19 cellular contexts compared by ENCODE assay signal in genomic region chr13:95360464-95361097, GRCh38.
"Had no signal": no experiment of that assay in that cellular context is flagged by ENCODE, and none has a peak within 500 bp of the region (broad histone marks: within the 10 kb centered on the region; RNA-seq: fewer than 3 reads in every experiment).

No MANE protein-coding gene starts in this region.

- H3K4me3 ChIP-seq: heart right ventricle, left lung, testis had no signal

- H3K36me3 ChIP-seq: heart right ventricle, left lung had no signal

- H3K9me3 ChIP-seq: testis had no signal

- H3K27ac ChIP-seq: heart right ventricle, left lung, testis, VCaP had no signal

- H3K27me3 Mint-ChIP-seq: stimulated activated naive CD8-positive, alpha-beta T cell treated with anti-CD3 and anti-CD28 coated beads, Interleukin-15, amount 100 ng/mL, for 72 hours had no signal

- H3K36me3 Mint-ChIP-seq: memory B cell had no signal

- ATAC-seq: activated CD8-positive, alpha-beta T cell treated with anti-CD3 and anti-CD28 coated beads for 36 hours; activated naive CD8-positive, alpha-beta T cell treated with anti-CD3 and anti-CD28 coated beads, Interleukin-2, amount 50 U/mL, for 24 hours; effector memory CD8-positive, alpha-beta T cell; heart right ventricle; left lung; stimulated activated naive CD8-positive, alpha-beta T cell treated with anti-CD3 and anti-CD28 coated beads, Interleukin-15, amount 100 ng/mL, for 72 hours had no signal

- H3K9me3 Mint-ChIP-seq: activated naive CD8-positive, alpha-beta T cell treated with anti-CD3 and anti-CD28 coated beads, Interleukin-2, amount 50 U/mL, for 24 hours; activated T-helper 1 cell treated with anti-CD3 and anti-CD28 coated beads, Interleukin-12 subunit alpha, Interleukin-12 subunit beta, Interleukin-2, Interleukin-4 antibody, amounts not matched to agents 30 ng/mL and 10 ng/mL and 1 ng/mL, durations not matched to agents 14 hours and 24 hours and 36 hours; central memory CD8-positive, alpha-beta T cell; effector memory CD8-positive, alpha-beta T cell; memory B cell; stimulated activated naive CD8-positive, alpha-beta T cell treated with anti-CD3 and anti-CD28 coated beads, Interleukin-15, amount 100 ng/mL, for 72 hours had no signal

- H3K4me1 ChIP-seq: left lung, testis had no signal

- H3K27ac Mint-ChIP-seq: activated CD8-positive, alpha-beta T cell treated with anti-CD3 and anti-CD28 coated beads for 36 hours; activated naive CD8-positive, alpha-beta T cell treated with anti-CD3 and anti-CD28 coated beads, Interleukin-2, amount 50 U/mL, for 24 hours; activated T-helper 1 cell treated with anti-CD3 and anti-CD28 coated beads, Interleukin-12 subunit alpha, Interleukin-12 subunit beta, Interleukin-2, Interleukin-4 antibody, amounts not matched to agents 30 ng/mL and 10 ng/mL and 1 ng/mL, durations not matched to agents 14 hours and 24 hours and 36 hours; effector memory CD8-positive, alpha-beta T cell; memory B cell; stimulated activated naive CD8-positive, alpha-beta T cell treated with anti-CD3 and anti-CD28 coated beads, Interleukin-15, amount 100 ng/mL, for 72 hours had no signal

- H3K4me3 Mint-ChIP-seq: activated CD8-positive, alpha-beta T cell treated with anti-CD3 and anti-CD28 coated beads for 36 hours; activated naive CD8-positive, alpha-beta T cell treated with anti-CD3 and anti-CD28 coated beads, Interleukin-2, amount 50 U/mL, for 24 hours; activated T-helper 1 cell treated with anti-CD3 and anti-CD28 coated beads, Interleukin-12 subunit alpha, Interleukin-12 subunit beta, Interleukin-2, Interleukin-4 antibody, amounts not matched to agents 30 ng/mL and 10 ng/mL and 1 ng/mL, durations not matched to agents 14 hours and 24 hours and 36 hours; central memory CD8-positive, alpha-beta T cell; effector memory CD8-positive, alpha-beta T cell; memory B cell; stimulated activated naive CD8-positive, alpha-beta T cell treated with anti-CD3 and anti-CD28 coated beads, Interleukin-15, amount 100 ng/mL, for 72 hours had no signal

- DNase-seq: activated CD4-positive, alpha-beta T cell treated with anti-CD3 and anti-CD28 coated beads for 4 hours; activated CD8-positive, alpha-beta memory T cell treated with anti-CD3 and anti-CD28 coated beads, Interleukin-2, amount 50 U/mL, for 48 hours; activated CD8-positive, alpha-beta T cell treated with anti-CD3 and anti-CD28 coated beads for 36 hours; activated naive CD4-positive, alpha-beta T cell; activated naive CD8-positive, alpha-beta T cell treated with anti-CD3 and anti-CD28 coated beads, Interleukin-2, amount 50 U/mL, for 24 hours; effector memory CD8-positive, alpha-beta T cell; erythroblast; foreskin melanocyte; heart right ventricle; islet precursor cell; left lung; stimulated activated CD4-positive, alpha-beta T cell treated with anti-CD3 and anti-CD28 coated beads, Interleukin-4, amount 100 ng/mL, for 4 hours; stimulated activated naive CD8-positive, alpha-beta T cell treated with anti-CD3 and anti-CD28 coated beads, Interleukin-15, amount 100 ng/mL, for 72 hours; T-helper 9 cell; testis had no signal

- H3K4me1 Mint-ChIP-seq: activated naive CD8-positive, alpha-beta T cell treated with anti-CD3 and anti-CD28 coated beads, Interleukin-2, amount 50 U/mL, for 24 hours; central memory CD8-positive, alpha-beta T cell; memory B cell; stimulated activated naive CD8-positive, alpha-beta T cell treated with anti-CD3 and anti-CD28 coated beads, Interleukin-15, amount 100 ng/mL, for 72 hours had no signal
